In genomic region chr6:108116424-108116780, GRCh38 we compare ENCODE assay signal across 1 cellular context.
TF ChIP-seq lines count a peak whose summit lies in the region.

No MANE protein-coding gene starts in this region.

TF ChIP-seq in IMR-90, 13 proteins besides CTCF, POLR2A, EP300 and RAD21:
- no peak for TF ChIP-seq MXI1 (IDR thresholded peaks at IDR 0.05; ENCODE audit: borderline replicate concordance, low read depth, low read length)
- no peak for TF ChIP-seq ELK1 (IDR thresholded peaks at IDR 0.05; ENCODE audit: borderline replicate concordance, low read depth, low read length)
- TF ChIP-seq FOS (IDR thresholded peaks at IDR 0.05; ENCODE audit: low read depth, low read length), result no peak
- no peak for TF ChIP-seq CEBPB (IDR thresholded peaks at IDR 0.05; ENCODE audit: low read depth, low read length)
- no peak for TF ChIP-seq BHLHE40 (IDR thresholded peaks at IDR 0.05; ENCODE audit: low read depth, low read length)
- no peak for TF ChIP-seq NFE2L2 (IDR thresholded peaks at IDR 0.05; ENCODE audit: low read depth, low read length)
- no peak for TF ChIP-seq SMC3 (IDR thresholded peaks at IDR 0.05; ENCODE audit: low read depth, low read length)
- no peak for TF ChIP-seq CHD1 (IDR thresholded peaks at IDR 0.05; ENCODE audit: low read depth, low read length)
- no peak for TF ChIP-seq RCOR1 (IDR thresholded peaks at IDR 0.05; ENCODE audit: insufficient replicate concordance, low read length)
- TF ChIP-seq MAZ (IDR thresholded peaks at IDR 0.05; ENCODE audit: borderline replicate concordance, low read depth, low read length), result no peak
- TF ChIP-seq MAFK (IDR thresholded peaks at IDR 0.05; ENCODE audit: low read depth, low read length), result no peak
